7 cellular contexts compared by ENCODE assay signal in the genomic region with DNA sequence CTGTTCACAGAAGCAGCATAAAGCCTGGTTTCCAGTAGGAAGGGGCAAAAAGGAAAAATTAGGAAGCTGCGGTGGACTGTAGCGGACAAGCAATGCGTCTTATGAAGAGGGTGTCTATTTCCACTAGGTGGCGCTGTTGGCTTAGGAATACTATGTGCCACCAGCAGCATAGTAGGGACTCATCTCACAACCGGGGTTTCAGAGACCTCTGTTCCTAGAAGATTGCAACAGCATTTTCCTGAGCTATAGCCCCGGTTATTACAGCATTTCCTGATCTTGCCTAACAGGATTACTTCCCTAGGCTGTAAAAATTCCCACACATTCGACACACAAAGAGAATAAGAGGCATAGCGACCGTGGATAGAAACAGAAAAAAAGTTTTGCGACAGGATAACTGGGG.
DNase-seq lines count a peak whose midpoint lies in the region; ATAC-seq and TF ChIP-seq lines count a peak whose summit lies in the region.

No MANE protein-coding gene starts in this region.

- no peak overlapping the region for H3K27ac ChIP-seq in liver (ENCODE audit: low read depth in 1 of 2, low read length in 2 of 2)

- peak; percentile 31 for TF ChIP-seq CTCF in astrocyte of the spinal cord (IDR thresholded peaks at IDR 0.05; ENCODE audit: low read depth, low read length)
- peak; percentile 19 for TF ChIP-seq CTCF in liver (IDR thresholded peaks at IDR 0.05; ENCODE audit: low read depth, low read length, missing input control)

- in situ Hi-C loops in G401 (cut with HindIII; ENCODE audit: low sequenced_read_pairs) (no loop called here), astrocyte of the spinal cord (cut with HindIII; ENCODE audit: low sequenced_read_pairs) (no loop called here)

- WGBS in liver, result 63% methylated on average over 10 of the region's 10 CpGs

- peak; percentile 47 to 57 for TF ChIP-seq RAD21 in liver (IDR thresholded peaks at IDR 0.05)

- H3K4me3 ChIP-seq in astrocyte of the spinal cord (ENCODE audit: low read depth, low read length) (no peak overlapping the region), liver (ENCODE audit: low read depth in 1 of 3, low read length in 3 of 3) (no peak overlapping the region)

- DNase-seq in G401 (ENCODE audit: low spot score) (peak; percentile 11), KG1 (lab: John Stamatoyannopoulos, UW) (peak; percentile 13), astrocyte of the spinal cord (ENCODE audit: low read depth, low spot score) (peak; percentile 8)

- H3K9ac ChIP-seq in liver (ENCODE audit: low read depth in 1 of 2, low read length in 2 of 2), result no peak overlapping the region

- H3K4me1 ChIP-seq in liver (ENCODE audit: control insufficient read depth in 4 of 4, insufficient read depth in 4 of 4, low read length in 3 of 4), result no peaks in the 10 kb centered on the region

- no peaks in the 10 kb centered on the region for H3K36me3 ChIP-seq in liver (ENCODE audit: control insufficient read depth in 4 of 4, insufficient read depth in 3 of 4, low read depth in 1 of 4, low read length in 3 of 4)

- H3K27me3 ChIP-seq in liver (ENCODE audit: control insufficient read depth in 4 of 4, insufficient read depth in 4 of 4, low read length in 3 of 4), result no peaks in the 10 kb centered on the region

- ATAC-seq in HG02571 (IDR thresholded peaks at IDR 0.05; ENCODE audit: unreplicated experiment) (no peak), HG03025 (IDR thresholded peaks at IDR 0.05; ENCODE audit: low FRiP score, unreplicated experiment) (no peak), HG03097 (IDR thresholded peaks at IDR 0.05; ENCODE audit: low FRiP score, unreplicated experiment) (no peak)

- peaks cover 15 to 39% (median 28%) of the 10 kb centered on the region in 4 donors for H3K9me3 ChIP-seq in liver (ENCODE audit: control insufficient read depth in 4 of 4, low read length in 3 of 4)

TF ChIP-seq in liver, 16 proteins besides CTCF, POLR2A, EP300 and RAD21:
- TF ChIP-seq, protein P1, sequence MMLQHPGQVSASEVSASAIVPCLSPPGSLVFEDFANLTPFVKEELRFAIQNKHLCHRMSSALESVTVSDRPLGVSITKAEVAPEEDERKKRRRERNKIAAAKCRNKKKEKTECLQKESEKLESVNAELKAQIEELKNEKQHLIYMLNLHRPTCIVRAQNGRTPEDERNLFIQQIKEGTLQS (IDR thresholded peaks at IDR 0.05), result no peak
- TF ChIP-seq FOXA1 (IDR thresholded peaks at IDR 0.05), result no peak
